Comparison of ENCODE assay signal across 8 cellular contexts in the genomic region with DNA sequence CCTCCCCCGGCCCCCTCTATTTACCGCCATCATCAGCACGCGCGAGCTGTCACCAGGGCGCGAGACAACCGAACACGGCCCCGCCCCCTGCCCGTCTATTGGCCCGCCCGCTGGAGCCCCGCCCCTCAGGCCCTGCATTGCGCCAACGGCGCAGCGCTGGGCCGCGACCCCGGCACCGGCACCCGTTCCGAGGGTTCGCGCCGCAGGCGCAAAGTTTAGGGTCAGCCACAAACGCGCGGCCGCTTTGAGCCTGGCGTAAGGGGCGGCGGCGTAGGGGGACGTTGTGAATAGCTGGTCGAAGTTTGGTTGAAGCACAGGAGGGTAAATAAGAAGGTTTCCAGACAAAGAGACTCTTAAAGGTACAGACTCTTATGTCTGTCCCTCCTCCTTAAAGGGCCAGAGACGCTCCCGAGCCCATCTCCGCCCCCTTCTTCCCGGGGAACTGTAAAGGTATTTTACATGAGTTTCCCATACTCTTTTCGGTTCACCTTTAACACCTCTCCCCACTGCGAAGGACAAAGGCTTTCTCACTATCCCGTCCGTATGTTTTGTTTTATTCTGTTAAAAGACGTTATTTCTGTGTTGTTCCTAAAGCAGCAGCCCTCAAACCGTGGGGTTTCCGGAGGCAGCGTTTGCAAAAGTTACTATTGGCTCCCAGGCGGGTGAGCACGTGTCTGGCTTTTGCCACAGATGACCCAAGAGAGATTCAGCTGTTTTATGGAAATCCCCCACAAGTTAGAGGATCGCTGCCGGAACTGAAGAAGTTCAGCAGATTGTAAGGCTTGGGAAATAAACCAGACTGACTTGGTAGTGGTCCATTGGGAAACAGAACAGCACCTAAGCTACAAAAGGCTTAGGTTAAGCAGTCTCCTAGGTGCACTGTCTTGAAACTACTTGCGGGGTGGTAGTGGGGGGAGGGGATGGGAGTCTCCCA. TPM values are rescaled to one million over a fixed set of nuclear protein-coding genes. Genes with fewer than 3 reads are reported as not detected.
DNase-seq lines count a peak whose midpoint lies in the region; ATAC-seq and TF ChIP-seq lines count a peak whose summit lies in the region.

Gene USP49 (minus strand): TSS at position 76 of the 934 bp plus-strand sequence. CDS start 88,392 bp downstream, outside the sequence.

- H3K79me1 ChIP-seq in trophoblast cell (ENCODE audit: low read length), result peaks cover 5% of the 10 kb centered on the region

- WGBS in trophoblast cell (ENCODE audit: extremely low coverage, insufficient coverage, insufficient read length), result no CpG with 5 or more reads among the region's 55 CpGs
- 0% methylated on average over 13 to 52 of the region's 55 CpGs for WGBS in transverse colon (ENCODE audit: low coverage in 1 of 2), 2 donors

- H4K12ac ChIP-seq in trophoblast cell (ENCODE audit: low read depth, low read length), result peak within 1 kb of the TSS; percentile 40

- peaks cover 15% of the 10 kb centered on the region for H3K4me1 ChIP-seq in cardiac muscle cell (ENCODE audit: low read depth)
- H3K4me1 ChIP-seq in trophoblast cell (ENCODE audit: control insufficient read depth in 1 of 2, insufficient read depth in 2 of 2, low read length in 2 of 2), result peaks cover 0 to 7% of the 10 kb centered on the region in 2 experiments
- peaks cover 10 to 23% (median 14%) of the 10 kb centered on the region in 4 donors for H3K4me1 ChIP-seq in transverse colon

- peak within 1 kb of the TSS; percentile 39 for H3K14ac ChIP-seq in trophoblast cell (ENCODE audit: low read length)

- TF ChIP-seq POLR2A in transverse colon (IDR thresholded peaks at IDR 0.05), result no peak

- no peak within 1 kb of the TSS for H3K23ac ChIP-seq in trophoblast cell (ENCODE audit: low read length)

- peak within 1 kb of the TSS; percentile 97 for H3K4me2 ChIP-seq in trophoblast cell (ENCODE audit: low read length)

- H3K27ac ChIP-seq in cardiac muscle cell, result peak within 1 kb of the TSS; percentile 90
- H3K27ac ChIP-seq in trophoblast cell (ENCODE audit: low read depth, low read length), result peak within 1 kb of the TSS; percentile 67
- H3K27ac ChIP-seq in transverse colon, result peak within 1 kb of the TSS; percentile 85 to 95 (median 93)

- peaks cover 11% of the 10 kb centered on the region for H3K4me1 Mint-ChIP-seq in activated naive CD8-positive, alpha-beta T cell (ENCODE audit: low read depth)

- H3K4me3 Mint-ChIP-seq in activated naive CD8-positive, alpha-beta T cell, result no peak within 1 kb of the TSS

- H3K4me3 ChIP-seq in GM12864 (ENCODE audit: low read depth, low read length) (peak within 1 kb of the TSS; percentile 64), cardiac muscle cell (peak within 1 kb of the TSS; percentile 68), trophoblast cell (ENCODE audit: low read depth, low read length) (peak within 1 kb of the TSS; percentile 89), transverse colon (peak within 1 kb of the TSS; percentile 73 to 100 (median 94))

- peak within 1 kb of the TSS; percentile 66 for H2BK5ac ChIP-seq in trophoblast cell (ENCODE audit: low read depth, low read length, poor library complexity)

- peak within 1 kb of the TSS; percentile 6 for H3K4ac ChIP-seq in trophoblast cell (ENCODE audit: low read depth, low read length)

- TF ChIP-seq EP300 in transverse colon (IDR thresholded peaks at IDR 0.05; ENCODE audit: low read depth), result no peak

- no peak within 1 kb of the TSS for H2AK5ac ChIP-seq in trophoblast cell (ENCODE audit: low read length)

- no peaks in the 10 kb centered on the region for H3K9me3 ChIP-seq in cardiac muscle cell (ENCODE audit: low read depth)
- H3K9me3 ChIP-seq in trophoblast cell (ENCODE audit: insufficient read depth, low read depth, low read length), result no peaks in the 10 kb centered on the region
- H3K9me3 ChIP-seq in transverse colon, result no peaks in the 10 kb centered on the region

- TF ChIP-seq CTCF in GM12864 (IDR thresholded peaks at IDR 0.05; ENCODE audit: low read depth, low read length, missing control alignments) (no peak), cardiac muscle cell (IDR thresholded peaks at IDR 0.05; ENCODE audit: low read depth, low read length) (no peak), transverse colon (IDR thresholded peaks at IDR 0.05) (no peak)

- peak; percentile 89 for ATAC-seq in HG02642 (IDR thresholded peaks at IDR 0.05; ENCODE audit: poor library complexity, unreplicated experiment)
- ATAC-seq in SK-N-SH treated with all-trans-retinoic acid at 6 μM for 48 hours, result peak; percentile 98

- H3K27me3 ChIP-seq in cardiac muscle cell (no peaks in the 10 kb centered on the region), trophoblast cell (ENCODE audit: insufficient read depth, low read length) (no peaks in the 10 kb centered on the region), transverse colon (no peaks in the 10 kb centered on the region)

- no peaks in the 10 kb centered on the region for H3K36me3 Mint-ChIP-seq in activated naive CD8-positive, alpha-beta T cell

- H3K9me3 Mint-ChIP-seq in activated naive CD8-positive, alpha-beta T cell (ENCODE audit: low read depth), result no peaks in the 10 kb centered on the region

- H2BK120ac ChIP-seq in trophoblast cell (ENCODE audit: insufficient read depth, low read length, poor library complexity), result peak within 1 kb of the TSS; percentile 70

- peak within 1 kb of the TSS; percentile 66 for H2AFZ ChIP-seq in trophoblast cell (ENCODE audit: insufficient read depth, low read length, poor library complexity)

- peak within 1 kb of the TSS; percentile 96 for H3K27ac Mint-ChIP-seq in activated naive CD8-positive, alpha-beta T cell

- peak within 1 kb of the TSS; percentile 63 for H4K8ac ChIP-seq in trophoblast cell (ENCODE audit: low read depth, low read length)

- DNase-seq in GM12864 (ENCODE audit: low read depth) (peak; percentile 64), NCI-H1105 (lab: John Stamatoyannopoulos, UW) (peak; percentile 93), cardiac muscle cell (ENCODE audit: low read depth in 1 of 2, low spot score in 1 of 2) (peak; percentile 92 to 96), trophoblast cell (peak; percentile 77 to 79), transverse colon (peak; percentile 91)

- no peak within 1 kb of the TSS for H2BK12ac ChIP-seq in trophoblast cell (ENCODE audit: low read length)

- no peaks in the 10 kb centered on the region for H3K79me2 ChIP-seq in trophoblast cell (ENCODE audit: control insufficient read depth, insufficient read depth, low read length, poor library complexity)

- in situ Hi-C loops in transverse colon (cut with MboI; ENCODE audit: low pct_ligation_motif_present in 1 of 4, low pct_unique_long_range_greater_than_20kb in 1 of 4, low sequenced_read_pairs in 3 of 4), result no loop called here

- peak within 1 kb of the TSS; percentile 78 for H3K9ac ChIP-seq in trophoblast cell (ENCODE audit: low read length)

- H4K91ac ChIP-seq in trophoblast cell (ENCODE audit: low read depth, low read length), result peak within 1 kb of the TSS; percentile 45

- H3K36me3 ChIP-seq in cardiac muscle cell, result no peaks in the 10 kb centered on the region
- peaks cover 2% of the 10 kb centered on the region in 2 experiments for H3K36me3 ChIP-seq in trophoblast cell (ENCODE audit: control insufficient read depth in 1 of 2, insufficient read depth in 2 of 2, low read length in 2 of 2)
- peaks cover 0 to 4% (median 0%) of the 10 kb centered on the region in 4 donors for H3K36me3 ChIP-seq in transverse colon

- intact Hi-C loops in transverse colon (cut with DNase I; ENCODE audit: low total_unique reads), result no loop called here

- H3K27me3 Mint-ChIP-seq in activated naive CD8-positive, alpha-beta T cell, result no peaks in the 10 kb centered on the region

- no peak within 1 kb of the TSS for H3K18ac ChIP-seq in trophoblast cell (ENCODE audit: low read length)

TF ChIP-seq in SK-N-SH treated with all-trans-retinoic acid at 6 μM for 48 hours, 23 proteins besides CTCF, POLR2A, EP300 and RAD21:
- no peak for TF ChIP-seq ZNF565 (CRISPR knock-in tag; conservative IDR thresholded peaks at IDR 0.05; ENCODE audit: low read depth)
- TF ChIP-seq ZFP3 (CRISPR knock-in tag; IDR thresholded peaks at IDR 0.05), result no peak
- 0 out of 2 replicates have a peak, but pooled peaks have one; percentile 17 for TF ChIP-seq CSRNP3 (CRISPR knock-in tag; IDR thresholded peaks at IDR 0.05)
- no peak for TF ChIP-seq ISL1 (CRISPR knock-in tag; IDR thresholded peaks at IDR 0.05)

RNA-seq across cellular contexts. Expression of gene USP49, which starts in this region (rescaled TPM):
- total RNA-seq in cardiac muscle cell (3.7 and 8.5 TPM in 2 replicates), transverse colon (1 to 10 TPM; 2.3 to 7.9 (median 4.0) TPM)
- 5.0 and 5.4 TPM in 2 replicates for polyA plus RNA-seq in cardiac muscle cell
- polyA plus RNA-seq in trophoblast cell (2013), result 3.4 TPM in 2 replicates

Comparison
In these comparisons a context has a peak if more than half of its experiments do, and no peak if none do; other contexts are left out.
1. Peak in every context shown above with its lines: DNase-seq, ATAC-seq, H3K4me3 ChIP-seq and H3K27ac ChIP-seq.